ENCODE assay signal across 1 cellular context in the genomic region with DNA sequence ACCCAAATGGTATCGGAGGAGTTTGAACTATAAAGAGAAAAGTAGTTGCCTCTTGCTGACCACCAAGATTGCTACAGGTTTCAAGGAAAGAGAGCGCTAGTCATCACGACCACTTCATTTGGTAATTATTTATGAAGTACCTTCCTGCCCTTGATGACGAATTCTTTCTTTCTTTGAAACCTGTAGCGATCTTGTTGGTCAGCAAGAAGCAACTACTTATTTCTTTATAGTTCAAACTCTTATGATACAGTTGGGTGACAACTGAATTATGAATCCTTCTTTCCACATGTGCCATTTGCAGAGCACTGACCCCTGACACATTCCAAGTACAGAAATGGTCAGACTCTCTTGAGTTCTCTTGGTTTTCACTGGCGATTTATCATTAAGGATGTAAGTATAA.
TF ChIP-seq lines count a peak whose summit lies in the region.

No MANE protein-coding gene starts in this region.

TF ChIP-seq in HepG2, 621 proteins besides CTCF, POLR2A, EP300 and RAD21:
- TF ChIP-seq ZNF432 (CRISPR knock-in tag; IDR thresholded peaks at IDR 0.05; ENCODE audit: borderline replicate concordance) (no peak), ISX (CRISPR knock-in tag; conservative IDR thresholded peaks at IDR 0.05) (no peak), TBP (CRISPR knock-in tag; IDR thresholded peaks at IDR 0.05) (no peak), RAD51 (IDR thresholded peaks at IDR 0.05; ENCODE audit: borderline replicate concordance) (no peak), MXD4 (CRISPR knock-in tag; IDR thresholded peaks at IDR 0.05) (no peak)
